ENCODE assay signal across 29 cellular contexts in the genomic region with DNA sequence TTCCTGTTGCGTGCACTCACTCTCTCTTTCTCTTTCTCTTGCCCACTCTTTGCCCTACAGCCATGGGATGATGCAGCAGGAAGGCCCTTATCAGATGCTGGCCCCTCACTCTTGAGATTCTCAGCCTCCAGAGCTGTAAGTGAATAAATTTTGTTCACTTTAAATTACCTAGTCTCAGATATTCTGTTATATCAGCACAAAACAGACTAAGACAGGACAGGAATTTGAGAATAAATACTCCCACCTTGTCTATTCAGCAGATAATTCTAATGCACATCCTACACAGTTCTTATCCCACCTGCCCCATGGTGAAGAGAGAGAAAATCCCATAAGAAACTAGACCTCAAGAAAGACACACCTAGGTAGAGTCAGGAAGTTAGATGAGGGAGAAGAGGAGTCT.
"Had no signal": no experiment of that assay in that cellular context is flagged by ENCODE, and none has a peak within 500 bp of the region (broad histone marks: within the 10 kb centered on the region; RNA-seq: fewer than 3 reads in every experiment).

No MANE protein-coding gene starts in this region.

- H3K36me3 ChIP-seq: stomach, suprapubic skin, thoracic aorta, thyroid gland, tibial artery, tibial nerve, transverse colon, upper lobe of left lung, upper lobe of right lung, uterus, vagina had no signal

- H3K27ac Mint-ChIP-seq: stimulated activated effector memory CD8-positive, alpha-beta T cell treated with anti-CD3 and anti-CD28 coated beads, Interleukin-12 subunit alpha, Interleukin-12 subunit beta, amount 100 ng/mL, for 72 hours; stimulated activated memory B cell treated with anti-CD40 and anti-IgM and Interleukin-4, amounts not matched to agents 10 μg/mL and 1 μg/mL and 100 μg/mL, for 72 hours; stimulated activated naive B cell treated with anti-CD40 and anti-IgM and Interleukin-4, amounts not matched to agents 10 μg/mL and 1 μg/mL and 100 μg/mL, for 72 hours; stimulated activated naive CD8-positive, alpha-beta T cell treated with anti-CD3 and anti-CD28 coated beads, Interleukin-15, amount 100 ng/mL, for 72 hours; stimulated activated naive CD8-positive, alpha-beta T cell treated with anti-CD3 and anti-CD28 coated beads, Interleukin-15, Interleukin-2, amounts not matched to agents 100 ng/mL and 50 ng/mL, for 24 hours; type B pancreatic cell had no signal

- H3K9me3 ChIP-seq: stomach, suprapubic skin, testis, thoracic aorta, thyroid gland, tibial artery, tibial nerve, transverse colon, upper lobe of left lung, upper lobe of right lung, uterus, vagina had no signal

- DNase-seq: stimulated activated CD4-positive, alpha-beta T cell treated with anti-CD3 and anti-CD28 coated beads, Interleukin-2, amount 100 ng/mL, for 48 hours; stimulated activated CD4-positive, alpha-beta T cell treated with anti-CD3 and anti-CD28 coated beads, Interleukin-4, amount 100 ng/mL, for 1 hour; stimulated activated CD4-positive, alpha-beta T cell treated with anti-CD3 and anti-CD28 coated beads, Interleukin-4, amount 100 ng/mL, for 24 hours; stimulated activated CD4-positive, alpha-beta T cell treated with anti-CD3 and anti-CD28 coated beads, Interleukin-4, amount 100 ng/mL, for 4 hours; stimulated activated CD8-positive, alpha-beta memory T cell treated with anti-CD3 and anti-CD28 coated beads, Interleukin-4, amount 100 ng/mL, for 48 hours; stimulated activated naive B cell treated with anti-CD40 and anti-IgM and Interleukin-4, amounts not matched to agents 10 μg/mL and 1 μg/mL and 100 μg/mL, for 72 hours; stimulated activated naive CD4-positive, alpha-beta T cell; stimulated activated naive CD4-positive, alpha-beta T cell treated with Interleukin-2 at 50 U/mL for 16 hours; stimulated activated naive CD8-positive, alpha-beta T cell treated with anti-CD3 and anti-CD28 coated beads, Interleukin-15, amount 100 ng/mL, for 72 hours; stimulated activated naive CD8-positive, alpha-beta T cell treated with anti-CD3 and anti-CD28 coated beads, Interleukin-15, Interleukin-2, amounts not matched to agents 100 U/mL and 50 U/mL, for 24 hours; stomach; substantia nigra; testis; thyroid gland; tibial artery; transverse colon; trophoblast cell; upper lobe of left lung; upper lobe of right lung; uterus had no signal

- H3K4me1 ChIP-seq: stomach, suprapubic skin, testis, thyroid gland, tibial artery, tibial nerve, upper lobe of left lung, upper lobe of right lung, uterus, vagina had no signal

- H3K4me3 Mint-ChIP-seq: stimulated activated effector memory CD8-positive, alpha-beta T cell treated with anti-CD3 and anti-CD28 coated beads, Interleukin-12 subunit alpha, Interleukin-12 subunit beta, amount 100 ng/mL, for 72 hours; stimulated activated memory B cell treated with anti-CD40 and anti-IgM and Interleukin-4, amounts not matched to agents 10 μg/mL and 1 μg/mL and 100 μg/mL, for 72 hours; stimulated activated naive B cell treated with anti-CD40 and anti-IgM and Interleukin-4, amounts not matched to agents 10 μg/mL and 1 μg/mL and 100 μg/mL, for 72 hours; stimulated activated naive CD8-positive, alpha-beta T cell treated with anti-CD3 and anti-CD28 coated beads, Interleukin-15, amount 100 ng/mL, for 72 hours; stimulated activated naive CD8-positive, alpha-beta T cell treated with anti-CD3 and anti-CD28 coated beads, Interleukin-15, Interleukin-2, amounts not matched to agents 100 ng/mL and 50 ng/mL, for 24 hours; type B pancreatic cell had no signal

- H3K27me3 ChIP-seq: stomach, suprapubic skin, testis, thyroid gland, tibial artery, tibial nerve, transverse colon, upper lobe of left lung, uterus, vagina had no signal

- H3K36me3 Mint-ChIP-seq: stimulated activated effector memory CD8-positive, alpha-beta T cell treated with anti-CD3 and anti-CD28 coated beads, Interleukin-12 subunit alpha, Interleukin-12 subunit beta, amount 100 ng/mL, for 72 hours; stimulated activated memory B cell treated with anti-CD40 and anti-IgM and Interleukin-4, amounts not matched to agents 10 μg/mL and 1 μg/mL and 100 μg/mL, for 72 hours; stimulated activated naive B cell treated with anti-CD40 and anti-IgM and Interleukin-4, amounts not matched to agents 10 μg/mL and 1 μg/mL and 100 μg/mL, for 72 hours; type B pancreatic cell had no signal

- H3K4me1 Mint-ChIP-seq: stimulated activated effector memory CD8-positive, alpha-beta T cell treated with anti-CD3 and anti-CD28 coated beads, Interleukin-12 subunit alpha, Interleukin-12 subunit beta, amount 100 ng/mL, for 72 hours; stimulated activated memory B cell treated with anti-CD40 and anti-IgM and Interleukin-4, amounts not matched to agents 10 μg/mL and 1 μg/mL and 100 μg/mL, for 72 hours; stimulated activated naive B cell treated with anti-CD40 and anti-IgM and Interleukin-4, amounts not matched to agents 10 μg/mL and 1 μg/mL and 100 μg/mL, for 72 hours; stimulated activated naive CD8-positive, alpha-beta T cell treated with anti-CD3 and anti-CD28 coated beads, Interleukin-15, amount 100 ng/mL, for 72 hours had no signal

- H3K4me3 ChIP-seq: stomach, suprapubic skin, testis, thoracic aorta, thyroid gland, tibial artery, tibial nerve, transverse colon, upper lobe of left lung, upper lobe of right lung, uterus, vagina had no signal

- H3K27ac ChIP-seq: stomach, suprapubic skin, testis, thoracic aorta, thyroid gland, tibial artery, tibial nerve, transverse colon, upper lobe of left lung, upper lobe of right lung, uterus, vagina had no signal

- ATAC-seq: stimulated activated effector memory CD8-positive, alpha-beta T cell treated with anti-CD3 and anti-CD28 coated beads, Interleukin-12 subunit alpha, Interleukin-12 subunit beta, amount 100 ng/mL, for 72 hours; stimulated activated memory B cell treated with anti-CD40 and anti-IgM and Interleukin-4, amounts not matched to agents 10 μg/mL and 1 μg/mL and 100 μg/mL, for 72 hours; stimulated activated naive B cell treated with anti-CD40 and anti-IgM and Interleukin-4, amounts not matched to agents 10 μg/mL and 1 μg/mL and 100 μg/mL, for 72 hours; stimulated activated naive CD8-positive, alpha-beta T cell treated with anti-CD3 and anti-CD28 coated beads, Interleukin-15, amount 100 ng/mL, for 72 hours; stimulated activated naive CD8-positive, alpha-beta T cell treated with anti-CD3 and anti-CD28 coated beads, Interleukin-15, Interleukin-2, amounts not matched to agents 100 U/mL and 50 U/mL, for 24 hours; upper lobe of right lung had no signal

- FAIRE-seq: urothelium cell line had no signal

- H3K9me3 Mint-ChIP-seq: stimulated activated effector memory CD8-positive, alpha-beta T cell treated with anti-CD3 and anti-CD28 coated beads, Interleukin-12 subunit alpha, Interleukin-12 subunit beta, amount 100 ng/mL, for 72 hours; stimulated activated naive CD8-positive, alpha-beta T cell treated with anti-CD3 and anti-CD28 coated beads, Interleukin-15, amount 100 ng/mL, for 72 hours; stimulated activated naive CD8-positive, alpha-beta T cell treated with anti-CD3 and anti-CD28 coated beads, Interleukin-15, Interleukin-2, amounts not matched to agents 100 ng/mL and 50 ng/mL, for 24 hours; type B pancreatic cell had no signal
